In genomic region chr10:12250181-12250580, GRCh38 we compare ENCODE assay signal across 23 cellular contexts.
"Had no signal": no experiment of that assay in that cellular context is flagged by ENCODE, and none has a peak within 500 bp of the region (broad histone marks: within the 10 kb centered on the region; RNA-seq: fewer than 3 reads in every experiment).

No MANE protein-coding gene starts in this region.

- DNase-seq: activated CD4-positive, alpha-beta T cell treated with anti-CD3 and anti-CD28 coated beads for 36 hours; activated CD4-positive, alpha-beta T cell treated with anti-CD3 and anti-CD28 coated beads, Interleukin-2, amount 50 U/mL, for 48 hours; activated naive CD8-positive, alpha-beta T cell treated with anti-CD3 and anti-CD28 coated beads, Interleukin-2, amount 10 ng/mL, durations not matched to agents 7 days and 5 days; activated T-cell treated with anti-CD3 and anti-CD28 coated beads for 4 hours; amygdala; body of pancreas; foreskin melanocyte; glutamatergic neuron; hippocampal formation; kidney; left ventricle myocardium inferior; mesenchymal stem cell; naive thymus-derived CD8-positive, alpha-beta T cell; spleen; stimulated activated CD4-positive, alpha-beta T cell treated with anti-CD3 and anti-CD28 coated beads, Interleukin-4, amount 100 ng/mL, for 4 hours; stimulated activated naive CD4-positive, alpha-beta T cell treated with Interleukin-2 at 50 U/mL for 16 hours; transverse colon; uterus had no signal

- H3K27me3 ChIP-seq: body of pancreas, spleen, transverse colon, uterus had no signal

- H3K4me1 ChIP-seq: body of pancreas, left ventricle myocardium inferior, transverse colon, uterus had no signal

- H3K4me3 Mint-ChIP-seq: activated CD4-positive, alpha-beta T cell treated with anti-CD3 and anti-CD28 coated beads for 36 hours; activated naive CD8-positive, alpha-beta T cell treated with anti-CD3 and anti-CD28 coated beads, Interleukin-2, amount 10 ng/mL, durations not matched to agents 7 days and 5 days; activated T-helper 1 cell treated with anti-CD3 and anti-CD28 coated beads, Interleukin-12 subunit alpha, Interleukin-12 subunit beta, Interleukin-2, Interleukin-4 antibody, amounts not matched to agents 30 ng/mL and 10 ng/mL and 1 ng/mL, durations not matched to agents 14 hours and 24 hours and 36 hours; naive thymus-derived CD8-positive, alpha-beta T cell; T-helper 2 cell treated with Interferon-gamma antibody and Interleukin-4, amounts not matched to agents 5 μg/mL and 100 μg/mL, for 36 hours; WTC11 had no signal

- ATAC-seq: activated CD4-positive, alpha-beta T cell treated with anti-CD3 and anti-CD28 coated beads for 36 hours; body of pancreas; naive thymus-derived CD8-positive, alpha-beta T cell; sciatic nerve; WTC11 had no signal

- H3K9me3 Mint-ChIP-seq: activated naive CD8-positive, alpha-beta T cell treated with anti-CD3 and anti-CD28 coated beads, Interleukin-2, amount 10 ng/mL, durations not matched to agents 7 days and 5 days; activated T-helper 1 cell treated with anti-CD3 and anti-CD28 coated beads, Interleukin-12 subunit alpha, Interleukin-12 subunit beta, Interleukin-2, Interleukin-4 antibody, amounts not matched to agents 30 ng/mL and 10 ng/mL and 1 ng/mL, durations not matched to agents 14 hours and 24 hours and 36 hours; naive thymus-derived CD8-positive, alpha-beta T cell; T-helper 2 cell treated with Interferon-gamma antibody and Interleukin-4, amounts not matched to agents 5 μg/mL and 100 μg/mL, for 36 hours; WTC11 had no signal

- H3K4me3 ChIP-seq: body of pancreas, coronary artery, left ventricle myocardium inferior, spleen, transverse colon, uterus had no signal

- H3K27me3 Mint-ChIP-seq: activated CD4-positive, alpha-beta T cell treated with anti-CD3 and anti-CD28 coated beads for 36 hours; activated naive CD8-positive, alpha-beta T cell treated with anti-CD3 and anti-CD28 coated beads, Interleukin-2, amount 10 ng/mL, durations not matched to agents 7 days and 5 days; naive thymus-derived CD8-positive, alpha-beta T cell had no signal

- H3K36me3 ChIP-seq: uterus had no signal

- H3K27ac ChIP-seq: body of pancreas, coronary artery, left ventricle myocardium inferior, transverse colon, uterus had no signal

- H3K4me1 Mint-ChIP-seq: activated CD4-positive, alpha-beta T cell treated with anti-CD3 and anti-CD28 coated beads for 36 hours; activated naive CD8-positive, alpha-beta T cell treated with anti-CD3 and anti-CD28 coated beads, Interleukin-2, amount 10 ng/mL, durations not matched to agents 7 days and 5 days had no signal

- H3K9me3 ChIP-seq: body of pancreas, left ventricle myocardium inferior, spleen, transverse colon, uterus had no signal

- H3K27ac Mint-ChIP-seq: activated CD4-positive, alpha-beta T cell treated with anti-CD3 and anti-CD28 coated beads for 36 hours; activated naive CD8-positive, alpha-beta T cell treated with anti-CD3 and anti-CD28 coated beads, Interleukin-2, amount 10 ng/mL, durations not matched to agents 7 days and 5 days; T-helper 2 cell treated with Interferon-gamma antibody and Interleukin-4, amounts not matched to agents 5 μg/mL and 100 μg/mL, for 36 hours; WTC11 had no signal
